ENCODE assay signal across 14 cellular contexts in genomic region chr4:21470531-21470930, GRCh38.
A peak's percentile ranks its signal among the peaks of the same experiment; 100 is the strongest.
DNase-seq lines count a peak whose midpoint lies in the region; ATAC-seq, FAIRE-seq and TF ChIP-seq lines count a peak whose summit lies in the region.
"Had no signal": no experiment of that assay in that cellular context is flagged by ENCODE, and none has a peak within 500 bp of the region (broad histone marks: within the 10 kb centered on the region; RNA-seq: fewer than 3 reads in every experiment).

No MANE protein-coding gene starts in this region.

- ATAC-seq in HG02610 (IDR thresholded peaks at IDR 0.05; ENCODE audit: unreplicated experiment), result no peak
- no peak for ATAC-seq in gastrocnemius medialis
- no peak for ATAC-seq in GM19328 (IDR thresholded peaks at IDR 0.05; ENCODE audit: unreplicated experiment)
- ATAC-seq: GM12878 had no signal

- DNase-seq in NCI-H146 (lab: John Stamatoyannopoulos, UW) (peak; percentile 23), NCI-H146 treated with DMSO at 0.1 percent for 48 hours (lab: John Stamatoyannopoulos, UW; ENCODE audit: unreplicated experiment) (no peak), NCI-H69 (lab: John Stamatoyannopoulos, UW) (peak; percentile 59), superior temporal gyrus (ENCODE audit: extremely low spot score) (peak; percentile 51), gastrocnemius medialis (no peak)
- DNase-seq: posterior cingulate gyrus, Right ventricle myocardium superior had no signal

- no peak overlapping the region for H3K27ac ChIP-seq in gastrocnemius medialis

- no peak for TF ChIP-seq CTCF in gastrocnemius medialis (IDR thresholded peaks at IDR 0.05 in 4 of 5, conservative IDR thresholded peaks at IDR 0.05 in 1 of 5)

- no peaks in the 10 kb centered on the region for H3K36me3 ChIP-seq in gastrocnemius medialis

- no peaks in the 10 kb centered on the region for H3K9me3 ChIP-seq in gastrocnemius medialis

- FAIRE-seq in endometrium (lab: Jason Lieb, UNC), result peak; percentile 74
- FAIRE-seq: A204.1, GM12878, H1, HTR-8/SVneo had no signal

- no peak overlapping the region for H3K4me3 ChIP-seq in gastrocnemius medialis
- H3K4me3 ChIP-seq: GM12878 had no signal

- intact Hi-C loops in gastrocnemius medialis (cut with DNase I; ENCODE audit: low total_unique reads), result no loop called here

- H3K4me1 ChIP-seq in gastrocnemius medialis, result no peaks in the 10 kb centered on the region

- TF ChIP-seq POLR2A in gastrocnemius medialis (IDR thresholded peaks at IDR 0.05), result no peak

- in situ Hi-C loops in gastrocnemius medialis (cut with MboI; ENCODE audit: low sequenced_read_pairs in 4 of 4), result no loop called here

- H3K27me3 ChIP-seq in gastrocnemius medialis, result no peaks in the 10 kb centered on the region

Comparison
In these comparisons a context has a peak if more than half of its experiments do, and no peak if none do; other contexts are left out.
1. DNase-seq: peak in NCI-H146 (single experiment), NCI-H69 (single experiment) and superior temporal gyrus (single experiment); none in NCI-H146 treated with DMSO at 0.1 percent for 48 hours (single experiment) and gastrocnemius medialis (0 of 2).